In genomic region chr13:95948646-95949045, GRCh38 we compare ENCODE assay signal across 21 cellular contexts.
DNase-seq lines count a peak whose midpoint lies in the region; ATAC-seq, FAIRE-seq and TF ChIP-seq lines count a peak whose summit lies in the region.
"Had no signal": no experiment of that assay in that cellular context is flagged by ENCODE, and none has a peak within 500 bp of the region (broad histone marks: within the 10 kb centered on the region; RNA-seq: fewer than 3 reads in every experiment).

No MANE protein-coding gene starts in this region.

- no peaks in the 10 kb centered on the region for H3K79me2 ChIP-seq in osteoblast (ENCODE audit: insufficient read depth, low read length)

- H4K20me1 ChIP-seq in osteoblast (ENCODE audit: insufficient read depth, low read length): no peaks in the 10 kb centered on the region

- peaks cover 11% of the 10 kb centered on the region for H3K36me3 ChIP-seq in osteoblast (ENCODE audit: insufficient read depth, low read length)
- H3K36me3 ChIP-seq: neutrophil had no signal

- in situ Hi-C loops in astrocyte of the cerebellum (cut with HindIII; ENCODE audit: low sequenced_read_pairs): no loop called here

- DNase-seq in EH (ENCODE audit: low read depth) (peak; percentile 41), NCI-H226 (peak; percentile 4), astrocyte of the cerebellum (ENCODE audit: low read depth) (peak; percentile 13), foreskin melanocyte (peak; percentile 10), osteoblast (ENCODE audit: insufficient read length, low spot score, missing footprints) (no peak), HTR-8/SVneo (ENCODE audit: insufficient read length, low spot score) (no peak)
- DNase-seq: activated CD4-positive, alpha-beta T cell treated with anti-CD3 and anti-CD28 coated beads for 1 hour; activated naive CD4-positive, alpha-beta T cell treated with Interleukin-2 at 50 U/mL for 16 hours; AML-193; DMS153; GOT3; head of caudate nucleus; islet precursor cell; midbrain; NCI-H526; trophoblast cell had no signal

- H3K9me3 ChIP-seq in osteoblast (ENCODE audit: low read depth, low read length): no peaks in the 10 kb centered on the region
- H3K9me3 ChIP-seq: neutrophil had no signal

- no peaks in the 10 kb centered on the region for H3K27me3 ChIP-seq in osteoblast (ENCODE audit: insufficient read depth, low read length)
- H3K27me3 ChIP-seq: neutrophil had no signal

- no peak for TF ChIP-seq CTCF in astrocyte of the cerebellum (IDR thresholded peaks at IDR 0.05; ENCODE audit: low read depth, low read length, missing control alignments)
- TF ChIP-seq CTCF in osteoblast (IDR thresholded peaks at IDR 0.05; ENCODE audit: extremely low read depth, low read depth, low read length): no peak

- no peak overlapping the region for H2AFZ ChIP-seq in osteoblast (ENCODE audit: low read length)

- H3K4me3 ChIP-seq in astrocyte of the cerebellum (ENCODE audit: low read depth, low read length): no peak overlapping the region
- H3K4me3 ChIP-seq in osteoblast (ENCODE audit: insufficient read depth, low read length): no peak overlapping the region

- H3K4me2 ChIP-seq in osteoblast (ENCODE audit: insufficient read depth, low read length): no peak overlapping the region

- no peak for FAIRE-seq in HTR-8/SVneo (lab: Jason Lieb, UNC)

- no peak overlapping the region for H3K27ac ChIP-seq in osteoblast (ENCODE audit: low read depth, low read length)
- H3K27ac ChIP-seq: neutrophil had no signal

- ATAC-seq in HG03565 (IDR thresholded peaks at IDR 0.05; ENCODE audit: unreplicated experiment): no peak
- ATAC-seq in HG02852 (IDR thresholded peaks at IDR 0.05; ENCODE audit: unreplicated experiment): no peak
- ATAC-seq: Panc1; stimulated activated effector memory CD8-positive, alpha-beta T cell treated with anti-CD3 and anti-CD28 coated beads, Interleukin-12 subunit alpha, Interleukin-12 subunit beta, amount 100 ng/mL, for 72 hours had no signal

- H3K4me1 ChIP-seq in osteoblast (ENCODE audit: insufficient read depth, low read length): no peaks in the 10 kb centered on the region

Comparison
In these comparisons a context has a peak if more than half of its experiments do, and no peak if none do; other contexts are left out.
1. DNase-seq: peak in EH (single experiment), NCI-H226 (single experiment), astrocyte of the cerebellum (single experiment) and foreskin melanocyte (single experiment); none in osteoblast (single experiment) and HTR-8/SVneo (single experiment).